Comparison of ENCODE assay signal across 1 cellular context in the genomic region with DNA sequence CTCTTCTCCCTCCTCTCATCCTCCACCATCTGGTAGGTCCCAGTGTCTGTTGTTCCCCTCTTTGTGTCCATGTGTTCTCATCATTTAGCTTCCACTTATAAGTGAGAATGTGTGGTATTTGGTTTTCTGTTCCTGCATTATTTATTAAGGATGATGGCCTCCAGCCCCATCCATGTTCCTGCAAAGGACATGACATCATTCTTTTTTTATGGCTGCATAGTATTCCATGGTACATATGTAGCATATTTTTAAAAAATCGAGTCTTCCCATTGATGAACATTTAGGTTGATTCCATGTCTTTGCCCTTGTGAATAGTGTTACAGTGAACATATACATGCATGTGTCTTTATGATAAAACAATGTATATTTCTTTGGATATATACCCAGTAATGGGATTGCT.
TF ChIP-seq lines count a peak whose summit lies in the region.

No MANE protein-coding gene starts in this region.

TF ChIP-seq in HCT116, 20 proteins besides CTCF, POLR2A, EP300 and RAD21:
- TF ChIP-seq CBX3 (IDR thresholded peaks at IDR 0.05; ENCODE audit: low read depth), result 0 out of 2 replicates have a peak, but pooled peaks have one; percentile 16
